11 cellular contexts compared by ENCODE assay signal in the genomic region with DNA sequence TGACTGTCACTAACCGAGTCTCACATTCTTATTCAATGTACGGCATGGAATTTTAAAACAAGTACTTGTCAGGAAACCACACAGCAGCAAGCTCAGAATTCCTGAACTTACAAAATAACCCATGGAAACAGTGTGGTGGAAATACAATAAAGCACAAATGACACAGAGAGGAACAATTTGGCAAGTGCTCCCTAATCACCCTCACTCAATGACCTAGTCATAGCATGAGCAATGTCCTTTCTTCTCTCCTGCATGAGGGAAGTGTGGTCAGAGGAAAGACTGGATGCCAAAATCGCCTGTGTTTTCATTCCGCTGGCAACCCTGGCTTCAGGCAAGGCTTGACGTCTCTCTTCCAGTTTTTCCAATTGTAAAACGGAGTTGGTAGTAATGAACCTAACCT.
DNase-seq lines count a peak whose midpoint lies in the region; TF ChIP-seq lines count a peak whose summit lies in the region.
"Had no signal": no experiment of that assay in that cellular context is flagged by ENCODE, and none has a peak within 500 bp of the region (broad histone marks: within the 10 kb centered on the region; RNA-seq: fewer than 3 reads in every experiment).

No MANE protein-coding gene starts in this region.

- TF ChIP-seq CTCF in HFF-Myc (IDR thresholded peaks at IDR 0.05; ENCODE audit: low read depth, low read length, missing control alignments) = no peak
- TF ChIP-seq CTCF in ascending aorta (IDR thresholded peaks at IDR 0.05) = no peak

- no peaks in the 10 kb centered on the region for H3K36me3 ChIP-seq in ascending aorta
- H3K36me3 ChIP-seq: heart right ventricle had no signal

- intact Hi-C loops in ascending aorta (cut with DNase I) = loop anchor here (5.0 to 10.0 kb wide), 3 partner anchors 153 to 1599 kb away; a partner anchor contains a TSS

- H3K4me3 ChIP-seq in HFF-Myc (replicated peaks; ENCODE audit: low read depth, low read length) (no peak overlapping the region), ascending aorta (peak overlapping the region in 1 of 2 donors; percentile 20)
- H3K4me3 ChIP-seq: heart right ventricle had no signal

- H3K27ac ChIP-seq in ascending aorta = peak overlapping the region; percentile 81 to 83
- H3K27ac ChIP-seq: heart right ventricle had no signal

- H3K9me3 ChIP-seq in ascending aorta = no peaks in the 10 kb centered on the region
- H3K9me3 ChIP-seq: heart right ventricle had no signal

- H3K27me3 ChIP-seq in ascending aorta = no peaks in the 10 kb centered on the region
- H3K27me3 ChIP-seq: heart right ventricle had no signal

- H3K4me1 ChIP-seq in ascending aorta = peaks cover 0 to 20% of the 10 kb centered on the region in 2 donors
- H3K4me1 ChIP-seq: heart right ventricle had no signal

- peak; percentile 25 for DNase-seq in HFF-Myc (ENCODE audit: extremely low read depth, low read depth)
- peak; percentile 25 to 86 for DNase-seq in ascending aorta (ENCODE audit: low spot score in 2 of 2)
- DNase-seq in foreskin melanocyte = peak; percentile 13
- peak; percentile 42 for DNase-seq in superior temporal gyrus (ENCODE audit: extremely low spot score)
- no peak for DNase-seq in DMS79 treated with DMSO at 0.1 percent for 48 hours (lab: John Stamatoyannopoulos, UW)
- no peak for DNase-seq in T-helper 1 cell
- no peak for DNase-seq in activated CD8-positive, alpha-beta memory T cell treated with anti-CD3 and anti-CD28 coated beads, Interleukin-2, amount 50 U/mL, for 48 hours
- DNase-seq in stimulated activated CD4-positive, alpha-beta T cell treated with anti-CD3 and anti-CD28 coated beads, Interleukin-4, amount 100 ng/mL, for 4 hours = no peak
- DNase-seq: activated B cell treated with CpG ODN at 0.5 μM for 24 hours, heart right ventricle, RPMI8226 had no signal

Comparison
In these comparisons a context has a peak if more than half of its experiments do, and no peak if none do; other contexts are left out.
1. DNase-seq: peak in HFF-Myc (single experiment), ascending aorta (2 of 2), foreskin melanocyte (single experiment) and superior temporal gyrus (single experiment); none in DMS79 treated with DMSO at 0.1 percent for 48 hours (single experiment), T-helper 1 cell (0 of 5), activated CD8-positive, alpha-beta memory T cell treated with anti-CD3 and anti-CD28 coated beads, Interleukin-2, amount 50 U/mL, for 48 hours (single experiment) and stimulated activated CD4-positive, alpha-beta T cell treated with anti-CD3 and anti-CD28 coated beads, Interleukin-4, amount 100 ng/mL, for 4 hours (0 of 2).